Comparison of ENCODE assay signal across 17 cellular contexts in genomic region chr7:49775949-49776443, GRCh38. TPM values are rescaled to one million over a fixed set of nuclear protein-coding genes. Genes with fewer than 3 reads are reported as not detected.
DNase-seq lines count a peak whose midpoint lies in the region; ATAC-seq and TF ChIP-seq lines count a peak whose summit lies in the region.
"Had no signal": no experiment of that assay in that cellular context is flagged by ENCODE, and none has a peak within 500 bp of the region (broad histone marks: within the 10 kb centered on the region; RNA-seq: fewer than 3 reads in every experiment).

No MANE protein-coding gene starts in this region.

- H3F3A ChIP-seq in neural cell (ENCODE audit: insufficient read depth, low read length, poor library complexity, severe bottlenecking): no peaks in the 10 kb centered on the region

- no peaks in the 10 kb centered on the region for H3K4me1 ChIP-seq in upper lobe of right lung

- H3K4me3 Mint-ChIP-seq in activated CD8-positive, alpha-beta T cell treated with anti-CD3 and anti-CD28 coated beads for 36 hours: no peak overlapping the region
- H3K4me3 Mint-ChIP-seq in activated CD8-positive, alpha-beta T cell treated with anti-CD3 and anti-CD28 coated beads, Interleukin-2, amount 10 ng/mL, durations not matched to agents 7 days and 5 days: no peak overlapping the region
- H3K4me3 Mint-ChIP-seq in glutamatergic neuron (ENCODE audit: unreplicated experiment): peak overlapping the region; percentile 63
- H3K4me3 Mint-ChIP-seq in activated T-helper 1 cell treated with anti-CD3 and anti-CD28 coated beads, Interleukin-12 subunit alpha, Interleukin-12 subunit beta, Interleukin-2, Interleukin-4 antibody, amounts not matched to agents 30 ng/mL and 10 ng/mL and 1 ng/mL, durations not matched to agents 14 hours and 24 hours and 36 hours: no peak overlapping the region
- H3K4me3 Mint-ChIP-seq: activated naive CD4-positive, alpha-beta T cell treated with anti-CD3 and anti-CD28 coated beads, Interleukin-2, amount 50 U/mL, for 24 hours; T-helper 2 cell treated with Interferon-gamma antibody and Interleukin-4, amounts not matched to agents 5 μg/mL and 100 μg/mL, for 36 hours had no signal

- DNase-seq in activated CD8-positive, alpha-beta T cell treated with anti-CD3 and anti-CD28 coated beads for 36 hours: peak; percentile 4
- no peak for DNase-seq in activated CD8-positive, alpha-beta T cell treated with anti-CD3 and anti-CD28 coated beads, Interleukin-2, amount 10 ng/mL, durations not matched to agents 7 days and 5 days
- no peak for DNase-seq in glutamatergic neuron
- no peak for DNase-seq in upper lobe of right lung
- no peak for DNase-seq in NCI-H1436 (lab: John Stamatoyannopoulos, UW)
- DNase-seq in NCI-H187 treated with DMSO at 0.1 percent for 48 hours (lab: John Stamatoyannopoulos, UW): no peak
- no peak for DNase-seq in activated T-helper 1 cell treated with anti-CD3 and anti-CD28 coated beads, Interleukin-12 subunit alpha, Interleukin-12 subunit beta, Interleukin-2, Interleukin-4 antibody, amounts not matched to agents 30 ng/mL and 10 ng/mL and 1 ng/mL, durations not matched to agents 14 hours and 24 hours and 36 hours (ENCODE audit: low spot score)
- DNase-seq: ACHN, DMS79, MG63, NCI-H226 had no signal

- peak overlapping the region; percentile 62 for H3K9ac ChIP-seq in neural cell (ENCODE audit: low read length)

- H3K4me3 ChIP-seq in neural cell (ENCODE audit: low read length) (peak overlapping the region; percentile 85), upper lobe of right lung (peak overlapping the region; percentile 44)
- H3K4me3 ChIP-seq: MG63 had no signal

- H3K27me3 Mint-ChIP-seq in activated CD8-positive, alpha-beta T cell treated with anti-CD3 and anti-CD28 coated beads for 36 hours: peaks cover 41% of the 10 kb centered on the region
- peaks cover 56% of the 10 kb centered on the region for H3K27me3 Mint-ChIP-seq in activated CD8-positive, alpha-beta T cell treated with anti-CD3 and anti-CD28 coated beads, Interleukin-2, amount 10 ng/mL, durations not matched to agents 7 days and 5 days (ENCODE audit: low read depth)
- peaks cover 20% of the 10 kb centered on the region for H3K27me3 Mint-ChIP-seq in glutamatergic neuron (ENCODE audit: unreplicated experiment)
- H3K27me3 Mint-ChIP-seq in activated T-helper 1 cell treated with anti-CD3 and anti-CD28 coated beads, Interleukin-12 subunit alpha, Interleukin-12 subunit beta, Interleukin-2, Interleukin-4 antibody, amounts not matched to agents 30 ng/mL and 10 ng/mL and 1 ng/mL, durations not matched to agents 14 hours and 24 hours and 36 hours (ENCODE audit: insufficient read depth): peaks cover 59% of the 10 kb centered on the region

- TF ChIP-seq CTCF in activated CD8-positive, alpha-beta T cell treated with anti-CD3 and anti-CD28 coated beads for 36 hours (IDR thresholded peaks at IDR 0.05): no peak
- TF ChIP-seq CTCF in glutamatergic neuron (IDR thresholded peaks at IDR 0.05; ENCODE audit: partially characterized antibody, unreplicated experiment): no peak
- TF ChIP-seq CTCF in neural cell (IDR thresholded peaks at IDR 0.05; ENCODE audit: poor library complexity, severe bottlenecking): no peak
- TF ChIP-seq CTCF in upper lobe of right lung (IDR thresholded peaks at IDR 0.05): no peak

- no peaks in the 10 kb centered on the region for H3K36me3 Mint-ChIP-seq in activated CD8-positive, alpha-beta T cell treated with anti-CD3 and anti-CD28 coated beads for 36 hours (ENCODE audit: low read depth)
- peaks cover 4% of the 10 kb centered on the region for H3K36me3 Mint-ChIP-seq in activated CD8-positive, alpha-beta T cell treated with anti-CD3 and anti-CD28 coated beads, Interleukin-2, amount 10 ng/mL, durations not matched to agents 7 days and 5 days (ENCODE audit: low read depth)
- H3K36me3 Mint-ChIP-seq in glutamatergic neuron (ENCODE audit: unreplicated experiment): peaks cover 15% of the 10 kb centered on the region
- H3K36me3 Mint-ChIP-seq in activated T-helper 1 cell treated with anti-CD3 and anti-CD28 coated beads, Interleukin-12 subunit alpha, Interleukin-12 subunit beta, Interleukin-2, Interleukin-4 antibody, amounts not matched to agents 30 ng/mL and 10 ng/mL and 1 ng/mL, durations not matched to agents 14 hours and 24 hours and 36 hours (ENCODE audit: low read depth): no peaks in the 10 kb centered on the region
- H3K36me3 Mint-ChIP-seq: activated naive CD4-positive, alpha-beta T cell treated with anti-CD3 and anti-CD28 coated beads, Interleukin-2, amount 50 U/mL, for 24 hours had no signal

- no peak overlapping the region for H3K4me2 ChIP-seq in neural cell (ENCODE audit: low read length)

- no peaks in the 10 kb centered on the region for H3K9me3 Mint-ChIP-seq in activated CD8-positive, alpha-beta T cell treated with anti-CD3 and anti-CD28 coated beads for 36 hours
- no peaks in the 10 kb centered on the region for H3K9me3 Mint-ChIP-seq in activated CD8-positive, alpha-beta T cell treated with anti-CD3 and anti-CD28 coated beads, Interleukin-2, amount 10 ng/mL, durations not matched to agents 7 days and 5 days (ENCODE audit: insufficient read depth)
- H3K9me3 Mint-ChIP-seq in glutamatergic neuron (ENCODE audit: unreplicated experiment): peaks cover 6% of the 10 kb centered on the region
- H3K9me3 Mint-ChIP-seq in activated T-helper 1 cell treated with anti-CD3 and anti-CD28 coated beads, Interleukin-12 subunit alpha, Interleukin-12 subunit beta, Interleukin-2, Interleukin-4 antibody, amounts not matched to agents 30 ng/mL and 10 ng/mL and 1 ng/mL, durations not matched to agents 14 hours and 24 hours and 36 hours: no peaks in the 10 kb centered on the region
- H3K9me3 Mint-ChIP-seq: activated naive CD4-positive, alpha-beta T cell treated with anti-CD3 and anti-CD28 coated beads, Interleukin-2, amount 50 U/mL, for 24 hours; T-helper 2 cell treated with Interferon-gamma antibody and Interleukin-4, amounts not matched to agents 5 μg/mL and 100 μg/mL, for 36 hours had no signal

- no peaks in the 10 kb centered on the region for H3K9me2 ChIP-seq in neural cell (ENCODE audit: insufficient read depth, low read length)

- ATAC-seq in activated CD8-positive, alpha-beta T cell treated with anti-CD3 and anti-CD28 coated beads for 36 hours: no peak
- ATAC-seq in activated CD8-positive, alpha-beta T cell treated with anti-CD3 and anti-CD28 coated beads, Interleukin-2, amount 10 ng/mL, durations not matched to agents 7 days and 5 days: no peak
- peak; percentile 32 for ATAC-seq in upper lobe of right lung
- ATAC-seq: sciatic nerve had no signal

- CTCF ChIA-PET in activated CD8-positive, alpha-beta T cell treated with anti-CD3 and anti-CD28 coated beads for 36 hours (lab: Charles Lee): no interaction called here
- CTCF ChIA-PET in activated CD8-positive, alpha-beta T cell treated with anti-CD3 and anti-CD28 coated beads, Interleukin-2, amount 10 ng/mL, durations not matched to agents 7 days and 5 days (lab: Charles Lee): no interaction called here

- no peak for TF ChIP-seq RAD21 in neural cell (conservative IDR thresholded peaks at IDR 0.05)

- H3K27me3 ChIP-seq in neural cell (ENCODE audit: insufficient read depth, low read depth, low read length) (peaks cover 47% of the 10 kb centered on the region), upper lobe of right lung (peaks cover 60% of the 10 kb centered on the region)

- POLR2A ChIA-PET in activated CD8-positive, alpha-beta T cell treated with anti-CD3 and anti-CD28 coated beads for 36 hours (lab: Charles Lee): no interaction called here
- POLR2A ChIA-PET in activated CD8-positive, alpha-beta T cell treated with anti-CD3 and anti-CD28 coated beads, Interleukin-2, amount 10 ng/mL, durations not matched to agents 7 days and 5 days (lab: Charles Lee): no interaction called here

- intact Hi-C loops in activated CD8-positive, alpha-beta T cell treated with anti-CD3 and anti-CD28 coated beads for 36 hours (cut with micrococcal nuclease): no loop called here
- intact Hi-C loops in upper lobe of right lung (cut with DNase I): no loop called here
- intact Hi-C loops in activated T-helper 1 cell treated with anti-CD3 and anti-CD28 coated beads, Interleukin-12 subunit alpha, Interleukin-12 subunit beta, Interleukin-2, Interleukin-4 antibody, amounts not matched to agents 30 ng/mL and 10 ng/mL and 1 ng/mL, durations not matched to agents 14 hours and 24 hours and 36 hours (cut with micrococcal nuclease): no loop called here

- no peak overlapping the region for H3K27ac Mint-ChIP-seq in activated CD8-positive, alpha-beta T cell treated with anti-CD3 and anti-CD28 coated beads for 36 hours
- H3K27ac Mint-ChIP-seq in activated CD8-positive, alpha-beta T cell treated with anti-CD3 and anti-CD28 coated beads, Interleukin-2, amount 10 ng/mL, durations not matched to agents 7 days and 5 days: no peak overlapping the region
- peak overlapping the region; percentile 8 for H3K27ac Mint-ChIP-seq in glutamatergic neuron (ENCODE audit: unreplicated experiment)
- H3K27ac Mint-ChIP-seq in activated T-helper 1 cell treated with anti-CD3 and anti-CD28 coated beads, Interleukin-12 subunit alpha, Interleukin-12 subunit beta, Interleukin-2, Interleukin-4 antibody, amounts not matched to agents 30 ng/mL and 10 ng/mL and 1 ng/mL, durations not matched to agents 14 hours and 24 hours and 36 hours: no peak overlapping the region
- H3K27ac Mint-ChIP-seq: activated naive CD4-positive, alpha-beta T cell treated with anti-CD3 and anti-CD28 coated beads, Interleukin-2, amount 50 U/mL, for 24 hours; T-helper 2 cell treated with Interferon-gamma antibody and Interleukin-4, amounts not matched to agents 5 μg/mL and 100 μg/mL, for 36 hours had no signal

- no peak for TF ChIP-seq EP300 in neural cell (conservative IDR thresholded peaks at IDR 0.05; ENCODE audit: poor library complexity, severe bottlenecking)

- H3K9me3 ChIP-seq in neural cell (ENCODE audit: low read length): no peaks in the 10 kb centered on the region
- no peaks in the 10 kb centered on the region for H3K9me3 ChIP-seq in upper lobe of right lung
- H3K9me3 ChIP-seq: MG63 had no signal

- no peak overlapping the region for H3K27ac ChIP-seq in neural cell (ENCODE audit: low read length)
- no peak overlapping the region for H3K27ac ChIP-seq in upper lobe of right lung

- peaks cover 5% of the 10 kb centered on the region for H3K79me2 ChIP-seq in neural cell (replicated peaks; ENCODE audit: insufficient read depth, low read length)

- H3K36me3 ChIP-seq in neural cell (ENCODE audit: insufficient read depth, low read length) (no peaks in the 10 kb centered on the region), upper lobe of right lung (no peaks in the 10 kb centered on the region)
- H3K36me3 ChIP-seq: MG63 had no signal

- peaks cover 5% of the 10 kb centered on the region for H3K4me1 Mint-ChIP-seq in activated CD8-positive, alpha-beta T cell treated with anti-CD3 and anti-CD28 coated beads for 36 hours (ENCODE audit: low read depth)
- peaks cover 9% of the 10 kb centered on the region for H3K4me1 Mint-ChIP-seq in activated CD8-positive, alpha-beta T cell treated with anti-CD3 and anti-CD28 coated beads, Interleukin-2, amount 10 ng/mL, durations not matched to agents 7 days and 5 days (ENCODE audit: low read depth)
- peaks cover 6% of the 10 kb centered on the region for H3K4me1 Mint-ChIP-seq in glutamatergic neuron (ENCODE audit: low read depth, unreplicated experiment)
- no peaks in the 10 kb centered on the region for H3K4me1 Mint-ChIP-seq in activated T-helper 1 cell treated with anti-CD3 and anti-CD28 coated beads, Interleukin-12 subunit alpha, Interleukin-12 subunit beta, Interleukin-2, Interleukin-4 antibody, amounts not matched to agents 30 ng/mL and 10 ng/mL and 1 ng/mL, durations not matched to agents 14 hours and 24 hours and 36 hours (ENCODE audit: low read depth)

- H2AFZ ChIP-seq in neural cell (ENCODE audit: low read depth, low read length): peak overlapping the region; percentile 16

- H4K20me1 ChIP-seq in neural cell (ENCODE audit: insufficient read depth): no peaks in the 10 kb centered on the region

RNA-seq across cellular contexts. Expression of gene VWC2, which starts 2.6 kb away (rescaled TPM):
- total RNA-seq in activated CD8-positive, alpha-beta T cell treated with anti-CD3 and anti-CD28 coated beads for 36 hours: not detected
- total RNA-seq in activated CD8-positive, alpha-beta T cell treated with anti-CD3 and anti-CD28 coated beads, Interleukin-2, amount 10 ng/mL, durations not matched to agents 7 days and 5 days: not detected
- total RNA-seq in glutamatergic neuron (ENCODE audit: unreplicated experiment): 1.2 TPM
- 4.6 TPM in 2 replicates for polyA plus RNA-seq in neural cell
- 6.6 and 7.8 TPM in 2 replicates for polyA minus RNA-seq in neural cell
- 0.23 TPM for total RNA-seq in upper lobe of right lung
- total RNA-seq in activated T-helper 1 cell treated with anti-CD3 and anti-CD28 coated beads, Interleukin-12 subunit alpha, Interleukin-12 subunit beta, Interleukin-2, Interleukin-4 antibody, amounts not matched to agents 30 ng/mL and 10 ng/mL and 1 ng/mL, durations not matched to agents 14 hours and 24 hours and 36 hours: not detected in 2 replicates
- total RNA-seq: dermis microvascular lymphatic vessel endothelial cell, mesenteric fat pad had no signal
